Comparison of ENCODE assay signal across 13 cellular contexts in genomic region chr5:2129581-2130272, GRCh38.
"Had no signal": no experiment of that assay in that cellular context is flagged by ENCODE, and none has a peak within 500 bp of the region (broad histone marks: within the 10 kb centered on the region; RNA-seq: fewer than 3 reads in every experiment).

No MANE protein-coding gene starts in this region.

- H3K9me3 Mint-ChIP-seq: activated T-helper 2 cell treated with anti-CD3 and anti-CD28 coated beads, Interferon-gamma antibody, Interleukin-2, Interleukin-4, amounts not matched to agents 10 μg/mL and 5 μg/mL and 100 μg/mL, durations not matched to agents 14 hours and 24 hours and 36 hours; dendritic cell treated with granulocyte-macrophage colony-stimulating factor and Interleukin-4, amounts not matched to agents 40 ng/mL and 50 ng/mL, for 4 days; WTC11 had no signal

- H3K27ac ChIP-seq: right lobe of liver, spleen, transverse colon had no signal

- H3K36me3 Mint-ChIP-seq: stimulated activated naive B cell treated with anti-CD40 and anti-IgM and Interleukin-4, amounts not matched to agents 10 μg/mL and 1 μg/mL and 100 μg/mL, for 72 hours; WTC11 had no signal

- H3K4me3 ChIP-seq: right lobe of liver, spleen, transverse colon had no signal

- DNase-seq: activated CD4-positive, alpha-beta T cell treated with anti-CD3 and anti-CD28 coated beads for 48 hours; activated CD8-positive, alpha-beta T cell treated with anti-CD3 and anti-CD28 coated beads, Interleukin-2, amount 10 ng/mL, durations not matched to agents 7 days and 5 days; activated naive CD4-positive, alpha-beta T cell treated with anti-CD3 and anti-CD28 coated beads, Interleukin-2, amount 50 U/mL, for 16 hours; erythroblast; right lobe of liver; spleen; stimulated activated CD4-positive, alpha-beta T cell treated with anti-CD3 and anti-CD28 coated beads, Interleukin-1b, Interleukin-23, amount 100 ng/mL, for 48 hours; stimulated activated naive B cell treated with anti-CD40 and anti-IgM and Interleukin-4, amounts not matched to agents 10 μg/mL and 1 μg/mL and 100 μg/mL, for 72 hours; T-helper 1 cell; transverse colon had no signal

- H3K4me1 ChIP-seq: right lobe of liver, transverse colon had no signal

- H3K9me3 ChIP-seq: right lobe of liver, spleen, transverse colon had no signal

- H3K36me3 ChIP-seq: right lobe of liver, spleen, transverse colon had no signal

- H3K27ac Mint-ChIP-seq: activated CD8-positive, alpha-beta T cell treated with anti-CD3 and anti-CD28 coated beads, Interleukin-2, amount 10 ng/mL, durations not matched to agents 7 days and 5 days; activated T-helper 2 cell treated with anti-CD3 and anti-CD28 coated beads, Interferon-gamma antibody, Interleukin-2, Interleukin-4, amounts not matched to agents 10 μg/mL and 5 μg/mL and 100 μg/mL, durations not matched to agents 14 hours and 24 hours and 36 hours; dendritic cell treated with granulocyte-macrophage colony-stimulating factor and Interleukin-4, amounts not matched to agents 40 ng/mL and 50 ng/mL, for 4 days; stimulated activated naive B cell treated with anti-CD40 and anti-IgM and Interleukin-4, amounts not matched to agents 10 μg/mL and 1 μg/mL and 100 μg/mL, for 72 hours; WTC11 had no signal

- H3K4me1 Mint-ChIP-seq: stimulated activated naive B cell treated with anti-CD40 and anti-IgM and Interleukin-4, amounts not matched to agents 10 μg/mL and 1 μg/mL and 100 μg/mL, for 72 hours had no signal

- H3K27me3 ChIP-seq: right lobe of liver, transverse colon had no signal

- H3K4me3 Mint-ChIP-seq: activated CD8-positive, alpha-beta T cell treated with anti-CD3 and anti-CD28 coated beads, Interleukin-2, amount 10 ng/mL, durations not matched to agents 7 days and 5 days; dendritic cell treated with granulocyte-macrophage colony-stimulating factor and Interleukin-4, amounts not matched to agents 40 ng/mL and 50 ng/mL, for 4 days; stimulated activated naive B cell treated with anti-CD40 and anti-IgM and Interleukin-4, amounts not matched to agents 10 μg/mL and 1 μg/mL and 100 μg/mL, for 72 hours; WTC11 had no signal

- ATAC-seq: activated CD8-positive, alpha-beta T cell treated with anti-CD3 and anti-CD28 coated beads, Interleukin-2, amount 10 ng/mL, durations not matched to agents 7 days and 5 days; stimulated activated naive B cell treated with anti-CD40 and anti-IgM and Interleukin-4, amounts not matched to agents 10 μg/mL and 1 μg/mL and 100 μg/mL, for 72 hours; WTC11 had no signal
